ENCODE assay signal across 14 cellular contexts in the genomic region with DNA sequence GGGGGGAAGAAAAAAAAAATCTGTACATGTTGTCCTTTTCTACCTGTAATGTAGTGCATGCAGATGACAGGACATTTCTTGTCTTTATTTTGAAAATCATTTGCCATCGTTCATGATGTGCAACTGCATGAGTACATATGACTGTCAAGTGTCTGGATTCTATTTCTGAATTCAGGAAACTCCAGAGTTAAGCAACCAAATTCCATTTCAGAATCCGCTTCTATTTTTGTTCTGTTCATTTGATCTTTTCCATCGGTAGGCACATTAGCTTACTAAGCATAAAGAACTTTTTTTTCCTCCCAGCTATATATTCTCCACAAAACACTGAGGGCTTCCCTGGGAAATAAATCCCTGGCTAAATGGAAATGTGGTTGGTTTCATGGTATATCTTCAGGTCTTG.
A peak's percentile ranks its signal among the peaks of the same experiment; 100 is the strongest.
DNase-seq lines count a peak whose midpoint lies in the region; ATAC-seq, FAIRE-seq and TF ChIP-seq lines count a peak whose summit lies in the region.
"Had no signal": no experiment of that assay in that cellular context is flagged by ENCODE, and none has a peak within 500 bp of the region (broad histone marks: within the 10 kb centered on the region; RNA-seq: fewer than 3 reads in every experiment).

No MANE protein-coding gene starts in this region.

- H4K91ac ChIP-seq in H1 (replicated peaks; ENCODE audit: insufficient read length, low read length): no peak overlapping the region

- H2BK120ac ChIP-seq in H1 (replicated peaks; ENCODE audit: low read depth, low read length): no peak overlapping the region

- H3K27me3 ChIP-seq in Loucy (ENCODE audit: insufficient read depth, low read length, poor library complexity, severe bottlenecking) (no peaks in the 10 kb centered on the region), H1 (replicated peaks in 1 of 4; ENCODE audit: control insufficient read depth in 3 of 4, extremely low read depth in 1 of 4, insufficient read depth in 3 of 4, low read length in 3 of 4) (no peaks in the 10 kb centered on the region), lower lobe of right lung (ENCODE audit: low read depth) (no peaks in the 10 kb centered on the region), tibial artery (no peaks in the 10 kb centered on the region)
- H3K27me3 ChIP-seq: testis had no signal

- no peak overlapping the region for H3K14ac ChIP-seq in H1 (ENCODE audit: insufficient read length)

- peak in 1 of 2 donors; percentile 29 for ATAC-seq in lower lobe of right lung
- ATAC-seq in HG03095 (IDR thresholded peaks at IDR 0.05; ENCODE audit: unreplicated experiment): no peak
- ATAC-seq in HG03175 (IDR thresholded peaks at IDR 0.05; ENCODE audit: unreplicated experiment): no peak
- ATAC-seq: activated T-cell treated with anti-CD3 and anti-CD28 coated beads, Interleukin-2, amount 50 U/mL, for 4 hours had no signal

- H2BK12ac ChIP-seq in H1 (ENCODE audit: low read depth, low read length): no peak overlapping the region

- 94% methylated on average over 3 of the region's 3 CpGs; no CpG with 5 or more reads in 1 of the 2 experiments for WGBS in H1 (ENCODE audit: extremely low coverage in 1 of 2, insufficient coverage in 1 of 2, insufficient read length in 1 of 2, insufficient replicate concordance in 2 of 2, low coverage in 1 of 2, low lambda C conversion rate in 2 of 2, missing lambda C conversion rate in 1 of 2), 2 experiments

- H4K20me1 ChIP-seq in Loucy (ENCODE audit: insufficient read depth, low read length, poor library complexity, severe bottlenecking) (no peaks in the 10 kb centered on the region), H1 (replicated peaks in 1 of 2; ENCODE audit: control insufficient read depth in 1 of 2, insufficient read depth in 2 of 2, low read length in 2 of 2) (peaks cover 0 to 4% of the 10 kb centered on the region in 2 experiments)

- no peaks in the 10 kb centered on the region for H3K36me3 ChIP-seq in Loucy (ENCODE audit: insufficient read depth, low read length)
- H3K36me3 ChIP-seq in H1 (ENCODE audit: control insufficient read depth in 2 of 4, insufficient read depth in 4 of 4, low read length in 3 of 4): no peaks in the 10 kb centered on the region
- no peaks in the 10 kb centered on the region for H3K36me3 ChIP-seq in lower lobe of right lung
- H3K36me3 ChIP-seq in tibial artery: no peaks in the 10 kb centered on the region

- H3K18ac ChIP-seq in H1 (ENCODE audit: extremely low read depth, low read length): no peak overlapping the region

- no peak overlapping the region for H2AK5ac ChIP-seq in H1 (ENCODE audit: low read depth, low read length)

- no peak for TF ChIP-seq EP300 in H1 (IDR thresholded peaks at IDR 0.05; ENCODE audit: borderline replicate concordance in 1 of 2, low read depth in 2 of 2, low read length in 2 of 2)

- H4K5ac ChIP-seq in H1 (ENCODE audit: insufficient read length, low read depth, low read length): no peak overlapping the region

- H3K56ac ChIP-seq in H1 (replicated peaks; ENCODE audit: insufficient read length, low read depth, low read length): no peak overlapping the region

- H3K9me3 ChIP-seq in Loucy (ENCODE audit: insufficient read depth, low read depth, low read length) (no peaks in the 10 kb centered on the region), H1 (ENCODE audit: insufficient read depth in 2 of 2, low read depth in 1 of 2, low read length in 1 of 2) (no peaks in the 10 kb centered on the region), lower lobe of right lung (no peaks in the 10 kb centered on the region), tibial artery (no peaks in the 10 kb centered on the region)
- H3K9me3 ChIP-seq: testis had no signal

- peak overlapping the region; percentile 54 for H3K4me2 ChIP-seq in Loucy (ENCODE audit: low read depth, low read length, poor library complexity, severe bottlenecking)
- H3K4me2 ChIP-seq in H1 (ENCODE audit: insufficient read depth in 1 of 2, low read depth in 2 of 2, low read length in 2 of 2): no peak overlapping the region

- peak; percentile 62 for FAIRE-seq in H1 (lab: Jason Lieb, UNC)
- FAIRE-seq: GM18507, TTC549 had no signal

- TF ChIP-seq RAD21 in H1 (IDR thresholded peaks at IDR 0.05 in 1 of 2, conservative IDR thresholded peaks at IDR 0.05 in 1 of 2; ENCODE audit: low read depth in 2 of 2, low read length in 2 of 2): no peak

- no peaks in the 10 kb centered on the region for H3K23me2 ChIP-seq in H1 (ENCODE audit: low read depth, low read length)

- no peak overlapping the region for H3K4ac ChIP-seq in H1 (replicated peaks; ENCODE audit: insufficient read length, low read depth, low read length)

- H3K79me2 ChIP-seq in Loucy (ENCODE audit: insufficient read depth, low read length) (no peaks in the 10 kb centered on the region), H1 (ENCODE audit: control insufficient read depth in 1 of 2, insufficient read depth in 2 of 2, low read length in 2 of 2) (peaks cover 0 to 88% of the 10 kb centered on the region in 2 experiments; a peak in 3 of 4 replicates)

- TF ChIP-seq CTCF in Loucy (conservative IDR thresholded peaks at IDR 0.05; ENCODE audit: low read length) (no peak), H1 (IDR thresholded peaks at IDR 0.05; ENCODE audit: control extremely low read depth in 1 of 3, insufficient read depth in 1 of 3, low read depth in 1 of 3, low read length in 3 of 3) (no peak), lower lobe of right lung (IDR thresholded peaks at IDR 0.05) (no peak), tibial artery (IDR thresholded peaks at IDR 0.05) (no peak)

- POLR2A ChIA-PET in H1 (lab: Charles Lee; ENCODE audit: partially characterized antibody): no interaction called here

- no peak overlapping the region for H2BK15ac ChIP-seq in H1 (ENCODE audit: low read length)

- H3K9me2 ChIP-seq in Loucy (replicated peaks; ENCODE audit: low read depth, low read length): no peaks in the 10 kb centered on the region

- H3K4me3 ChIP-seq in Loucy (ENCODE audit: low read length, poor library complexity, severe bottlenecking): no peak overlapping the region
- H3K4me3 ChIP-seq in H1 (ENCODE audit: extremely low read depth in 1 of 4, insufficient read depth in 2 of 4, low read depth in 3 of 4, low read length in 4 of 4): no peak overlapping the region
- H3K4me3 ChIP-seq in lower lobe of right lung: no peak overlapping the region
- peak overlapping the region in 1 of 2 donors; percentile 16 for H3K4me3 ChIP-seq in tibial artery
- H3K4me3 ChIP-seq: testis had no signal

- CTCF ChIA-PET in H1 (lab: Charles Lee; ENCODE audit: partially characterized antibody): interaction anchor here (0.6 to 2.0 kb wide), 5 partner anchors 10 to 182 kb away, joined by 3 to 24 read pairs (median 3); no protein-coding TSS in a partner anchor

- no peak for DNase-seq in H1 (ENCODE audit: low read depth in 1 of 2, low spot score in 2 of 2)
- DNase-seq in lower lobe of right lung: no peak
- DNase-seq in tibial artery: no peak
- DNase-seq in OCI-M2 (lab: John Stamatoyannopoulos, UW; ENCODE audit: unreplicated experiment): no peak
- DNase-seq in ACHN: no peak
- DNase-seq: activated T-cell treated with anti-CD3 and anti-CD28 coated beads, Interleukin-2, amount 50 U/mL, for 4 hours; DMS79; stimulated activated CD4-positive, alpha-beta T cell treated with anti-CD3 and anti-CD28 coated beads, Interleukin-4, amount 100 ng/mL, for 24 hours had no signal

- H3K27ac ChIP-seq in H1 (ENCODE audit: low read depth, low read length) (no peak overlapping the region), lower lobe of right lung (peak overlapping the region; percentile 34), tibial artery (peak overlapping the region; percentile 57 to 59)
- H3K27ac ChIP-seq: testis had no signal

- no peak overlapping the region for H3K23ac ChIP-seq in H1 (ENCODE audit: insufficient read length)

- H2BK20ac ChIP-seq in H1 (ENCODE audit: low read length): no peak overlapping the region

- no peak overlapping the region for H2BK5ac ChIP-seq in H1 (ENCODE audit: low read depth, low read length)

- no peak overlapping the region for H4K8ac ChIP-seq in H1 (ENCODE audit: extremely low read depth, insufficient read depth, low read length)

- TF ChIP-seq POLR2A in H1 (IDR thresholded peaks at IDR 0.05; ENCODE audit: control extremely low read depth in 1 of 2, low read depth in 2 of 2, low read length in 2 of 2): no peak

- no peak overlapping the region for H2AFZ ChIP-seq in Loucy (ENCODE audit: low read length)
- no peak overlapping the region for H2AFZ ChIP-seq in H1 (ENCODE audit: low read length)

- H3K4me1 ChIP-seq in Loucy (ENCODE audit: insufficient read depth, low read length, poor library complexity, severe bottlenecking) (peaks cover 30% of the 10 kb centered on the region), H1 (replicated peaks in 1 of 4; ENCODE audit: control insufficient read depth in 3 of 4, insufficient read depth in 4 of 4, low read length in 3 of 4) (peaks cover 0 to 20% (median 2%) of the 10 kb centered on the region in 4 experiments), lower lobe of right lung (peaks cover 26% of the 10 kb centered on the region), tibial artery (peaks cover 0 to 80% (median 39%) of the 10 kb centered on the region in 4 donors)

- in situ Hi-C loops in ACHN (cut with HindIII; ENCODE audit: low pct_ligation_motif_present, low pct_unique_long_range_greater_than_20kb, low sequenced_read_pairs): no loop called here

- intact Hi-C loops in lower lobe of right lung (cut with DNase I) (no loop called here), tibial artery (cut with DNase I; ENCODE audit: low total_unique reads) (loop anchor here (10.0 kb wide), 1 partner anchor 362 kb away; a partner anchor contains a TSS)

- no peaks in the 10 kb centered on the region; the same call in 1 of the 2 replicates for H3K79me1 ChIP-seq in H1 (ENCODE audit: low read depth, low read length)

- peaks cover 2% of the 10 kb centered on the region; the same call in 1 of the 2 replicates for H3F3A ChIP-seq in Loucy (ENCODE audit: low read depth)

- H3K9ac ChIP-seq in Loucy (ENCODE audit: low read depth, low read length, poor library complexity, severe bottlenecking) (no peak overlapping the region), H1 (replicated peaks in 1 of 4; ENCODE audit: extremely low read depth in 1 of 4, low read depth in 3 of 4, low read length in 3 of 4) (no peak overlapping the region)

TF ChIP-seq in H1, 55 proteins besides CTCF, POLR2A, EP300 and RAD21 (continues in another document):
- TF ChIP-seq TEAD4 (IDR thresholded peaks at IDR 0.05; ENCODE audit: low read depth, low read length): no peak
- no peak for TF ChIP-seq SIRT6 (IDR thresholded peaks at IDR 0.05; ENCODE audit: low read length)
- no peak for TF ChIP-seq HDAC6 (IDR thresholded peaks at IDR 0.05; ENCODE audit: low read depth, low read length)
- TF ChIP-seq, protein P1, sequence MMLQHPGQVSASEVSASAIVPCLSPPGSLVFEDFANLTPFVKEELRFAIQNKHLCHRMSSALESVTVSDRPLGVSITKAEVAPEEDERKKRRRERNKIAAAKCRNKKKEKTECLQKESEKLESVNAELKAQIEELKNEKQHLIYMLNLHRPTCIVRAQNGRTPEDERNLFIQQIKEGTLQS (IDR thresholded peaks at IDR 0.05; ENCODE audit: insufficient read depth, low read depth, low read length): no peak
- no peak for TF ChIP-seq KDM4A (IDR thresholded peaks at IDR 0.05; ENCODE audit: low read depth, low read length, severe bottlenecking)
- TF ChIP-seq GTF2F1 (IDR thresholded peaks at IDR 0.05; ENCODE audit: borderline replicate concordance, low read depth, low read length): no peak
- no peak for TF ChIP-seq NRF1 (IDR thresholded peaks at IDR 0.05; ENCODE audit: low read depth, low read length)
